ENCODE assay signal across 20 cellular contexts in the genomic region with DNA sequence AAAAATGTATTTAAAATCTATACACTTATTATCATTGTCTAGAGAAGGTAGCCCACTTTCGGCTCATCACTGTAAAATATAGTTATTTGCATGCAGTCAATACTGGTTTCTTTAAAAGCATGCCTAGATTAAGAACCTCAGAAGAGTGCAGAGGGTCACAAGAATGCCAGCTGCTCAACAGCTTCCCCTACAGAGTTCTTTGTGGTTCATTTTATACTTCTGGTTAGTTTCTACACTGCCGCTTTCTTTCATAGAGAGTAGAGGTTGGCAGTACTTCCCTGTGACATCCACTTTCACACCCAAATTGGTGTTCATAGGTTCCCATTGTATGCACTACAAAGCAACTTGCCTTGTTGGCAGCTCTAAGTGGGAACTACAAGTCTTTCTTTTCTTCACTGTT.
"Had no signal": no experiment of that assay in that cellular context is flagged by ENCODE, and none has a peak within 500 bp of the region (broad histone marks: within the 10 kb centered on the region; RNA-seq: fewer than 3 reads in every experiment).

No MANE protein-coding gene starts in this region.

- ATAC-seq: esophagus mucosa, gastroesophageal sphincter, left cardiac atrium, mucosa of descending colon had no signal

- H3K27ac ChIP-seq: cardiac muscle cell, gastroesophageal sphincter, thyroid gland had no signal

- H3K27me3 Mint-ChIP-seq: activated B cell treated with CpG ODN at 0.5 μM for 24 hours; activated CD4-positive, alpha-beta memory T cell treated with anti-CD3 and anti-CD28 coated beads for 36 hours; activated naive CD8-positive, alpha-beta T cell; dendritic cell treated with granulocyte-macrophage colony-stimulating factor and Interleukin-4, amounts not matched to agents 40 ng/mL and 50 ng/mL, for 4 days; naive B cell; progenitor cell of endocrine pancreas had no signal

- H3K36me3 ChIP-seq: cardiac muscle cell, thyroid gland had no signal

- H3K9me3 Mint-ChIP-seq: activated B cell treated with CpG ODN at 0.5 μM for 24 hours; activated CD4-positive, alpha-beta memory T cell treated with anti-CD3 and anti-CD28 coated beads for 36 hours; activated T-helper 1 cell treated with anti-CD3 and anti-CD28 coated beads, Interleukin-12 subunit alpha, Interleukin-12 subunit beta, Interleukin-2, Interleukin-4 antibody, amounts not matched to agents 30 ng/mL and 10 ng/mL and 1 ng/mL, durations not matched to agents 14 hours and 24 hours and 36 hours; dendritic cell treated with granulocyte-macrophage colony-stimulating factor and Interleukin-4, amounts not matched to agents 40 ng/mL and 50 ng/mL, for 4 days; naive B cell had no signal

- H3K9me3 ChIP-seq: gastroesophageal sphincter, mucosa of descending colon, thyroid gland had no signal

- H3K4me1 ChIP-seq: gastroesophageal sphincter, thyroid gland had no signal

- H3K4me3 Mint-ChIP-seq: activated B cell treated with CpG ODN at 0.5 μM for 24 hours; activated CD4-positive, alpha-beta memory T cell treated with anti-CD3 and anti-CD28 coated beads for 36 hours; activated naive CD8-positive, alpha-beta T cell; activated T-helper 1 cell treated with anti-CD3 and anti-CD28 coated beads, Interleukin-12 subunit alpha, Interleukin-12 subunit beta, Interleukin-2, Interleukin-4 antibody, amounts not matched to agents 30 ng/mL and 10 ng/mL and 1 ng/mL, durations not matched to agents 14 hours and 24 hours and 36 hours; dendritic cell treated with granulocyte-macrophage colony-stimulating factor and Interleukin-4, amounts not matched to agents 40 ng/mL and 50 ng/mL, for 4 days; naive B cell; neural crest cell had no signal

- H3K4me3 ChIP-seq: cardiac muscle cell, gastroesophageal sphincter, mucosa of descending colon, thyroid gland had no signal

- H3K36me3 Mint-ChIP-seq: activated CD4-positive, alpha-beta memory T cell treated with anti-CD3 and anti-CD28 coated beads for 36 hours; naive B cell had no signal

- H3K4me1 Mint-ChIP-seq: activated B cell treated with CpG ODN at 0.5 μM for 24 hours, naive B cell, neural crest cell had no signal

- H3K27me3 ChIP-seq: cardiac muscle cell, gastroesophageal sphincter, thyroid gland had no signal

- H3K27ac Mint-ChIP-seq: activated B cell treated with CpG ODN at 0.5 μM for 24 hours; activated CD4-positive, alpha-beta memory T cell treated with anti-CD3 and anti-CD28 coated beads for 36 hours; activated naive CD8-positive, alpha-beta T cell; activated T-helper 1 cell treated with anti-CD3 and anti-CD28 coated beads, Interleukin-12 subunit alpha, Interleukin-12 subunit beta, Interleukin-2, Interleukin-4 antibody, amounts not matched to agents 30 ng/mL and 10 ng/mL and 1 ng/mL, durations not matched to agents 14 hours and 24 hours and 36 hours; dendritic cell treated with granulocyte-macrophage colony-stimulating factor and Interleukin-4, amounts not matched to agents 40 ng/mL and 50 ng/mL, for 4 days; progenitor cell of endocrine pancreas had no signal

- DNase-seq: activated B cell treated with CpG ODN at 0.5 μM for 24 hours; activated CD4-positive, alpha-beta memory T cell treated with anti-CD3 and anti-CD28 coated beads for 36 hours; activated CD4-positive, alpha-beta T cell treated with anti-CD3 and anti-CD28 coated beads for 4 hours; activated T-cell treated with anti-CD3 and anti-CD28 coated beads for 4 hours; amniotic stem cell; effector CD8-positive, alpha-beta T cell; left cardiac atrium; mesenchymal stem cell; mucosa of descending colon; naive B cell; stimulated activated naive CD4-positive, alpha-beta T cell treated with Interleukin-2 at 50 U/mL for 16 hours; thyroid gland had no signal
